Comparison of ENCODE assay signal across 19 cellular contexts in genomic region chr5:135114759-135115158, GRCh38.
DNase-seq lines count a peak whose midpoint lies in the region; ATAC-seq and TF ChIP-seq lines count a peak whose summit lies in the region.
"Had no signal": no experiment of that assay in that cellular context is flagged by ENCODE, and none has a peak within 500 bp of the region (broad histone marks: within the 10 kb centered on the region; RNA-seq: fewer than 3 reads in every experiment).

No MANE protein-coding gene starts in this region.

- H3K27me3 Mint-ChIP-seq in activated naive CD4-positive, alpha-beta T cell treated with anti-CD3 and anti-CD28 coated beads for 36 hours (ENCODE audit: low read depth) = no peaks in the 10 kb centered on the region
- H3K27me3 Mint-ChIP-seq: CD4-positive, alpha-beta T cell had no signal

- intact Hi-C loops in activated naive CD4-positive, alpha-beta T cell treated with anti-CD3 and anti-CD28 coated beads for 36 hours (cut with micrococcal nuclease) = no loop called here

- H3K27ac Mint-ChIP-seq in activated naive CD4-positive, alpha-beta T cell treated with anti-CD3 and anti-CD28 coated beads for 36 hours = no peak overlapping the region
- H3K27ac Mint-ChIP-seq: CD4-positive, alpha-beta T cell; HFFc6 had no signal

- no peak overlapping the region for H3K4me3 Mint-ChIP-seq in activated naive CD4-positive, alpha-beta T cell treated with anti-CD3 and anti-CD28 coated beads for 36 hours
- H3K4me3 Mint-ChIP-seq: CD4-positive, alpha-beta T cell; HFFc6 had no signal

- H3K27me3 ChIP-seq in foreskin keratinocyte = peaks cover 22% of the 10 kb centered on the region

- H3K36me3 Mint-ChIP-seq in activated naive CD4-positive, alpha-beta T cell treated with anti-CD3 and anti-CD28 coated beads for 36 hours (ENCODE audit: low read depth) = no peaks in the 10 kb centered on the region

- DNase-seq in DMS53 (lab: John Stamatoyannopoulos, UW) = peak; percentile 16
- DNase-seq in DMS53 treated with DMSO at 0.1 percent for 48 hours (lab: John Stamatoyannopoulos, UW; ENCODE audit: unreplicated experiment) = no peak
- peak; percentile 64 for DNase-seq in epithelial cell of esophagus (ENCODE audit: low read depth)
- peak in 1 of 2 donors; percentile 22 for DNase-seq in foreskin keratinocyte
- DNase-seq in activated naive CD4-positive, alpha-beta T cell treated with anti-CD3 and anti-CD28 coated beads for 36 hours = no peak
- DNase-seq in NAMALWA (ENCODE audit: low spot score) = no peak
- DNase-seq: AML-193; Caco-2; CD4-positive, alpha-beta T cell; DMS79 treated with DMSO at 0.1 percent for 48 hours; GF-D8; GOT3; H7; HFFc6 had no signal

- H3K9me3 Mint-ChIP-seq in activated naive CD4-positive, alpha-beta T cell treated with anti-CD3 and anti-CD28 coated beads for 36 hours = no peaks in the 10 kb centered on the region
- H3K9me3 Mint-ChIP-seq: CD4-positive, alpha-beta T cell; HFFc6 had no signal

- H3K4me3 ChIP-seq in epithelial cell of esophagus (ENCODE audit: low read length) = no peak overlapping the region
- H3K4me3 ChIP-seq: A549 had no signal

- H3K4me1 ChIP-seq in foreskin keratinocyte = no peaks in the 10 kb centered on the region
- H3K4me1 ChIP-seq: Caco-2 had no signal

- TF ChIP-seq CTCF in epithelial cell of esophagus (IDR thresholded peaks at IDR 0.05; ENCODE audit: insufficient read depth, low read depth, low read length, missing control alignments) (no peak), foreskin keratinocyte (conservative IDR thresholded peaks at IDR 0.05) (no peak)

- H3K4me1 Mint-ChIP-seq in activated naive CD4-positive, alpha-beta T cell treated with anti-CD3 and anti-CD28 coated beads for 36 hours (ENCODE audit: low read depth) = no peaks in the 10 kb centered on the region

- CTCF ChIA-PET in activated naive CD4-positive, alpha-beta T cell treated with anti-CD3 and anti-CD28 coated beads for 36 hours (lab: Charles Lee) = no interaction called here

- no peak overlapping the region for H3K27ac ChIP-seq in foreskin keratinocyte
- H3K27ac ChIP-seq: 22Rv1, A549, C4-2B had no signal

- peak; percentile 72 for ATAC-seq in foreskin keratinocyte
- no peak for ATAC-seq in HG02610 (IDR thresholded peaks at IDR 0.05; ENCODE audit: unreplicated experiment)
- ATAC-seq: A549, HCT116 had no signal

Comparison
In these comparisons a context has a peak if more than half of its experiments do, and no peak if none do; other contexts are left out.
1. DNase-seq: peak in DMS53 (single experiment) and epithelial cell of esophagus (single experiment); none in DMS53 treated with DMSO at 0.1 percent for 48 hours (single experiment), activated naive CD4-positive, alpha-beta T cell treated with anti-CD3 and anti-CD28 coated beads for 36 hours (single experiment) and NAMALWA (single experiment).